ENCODE assay signal across 21 cellular contexts in the genomic region with DNA sequence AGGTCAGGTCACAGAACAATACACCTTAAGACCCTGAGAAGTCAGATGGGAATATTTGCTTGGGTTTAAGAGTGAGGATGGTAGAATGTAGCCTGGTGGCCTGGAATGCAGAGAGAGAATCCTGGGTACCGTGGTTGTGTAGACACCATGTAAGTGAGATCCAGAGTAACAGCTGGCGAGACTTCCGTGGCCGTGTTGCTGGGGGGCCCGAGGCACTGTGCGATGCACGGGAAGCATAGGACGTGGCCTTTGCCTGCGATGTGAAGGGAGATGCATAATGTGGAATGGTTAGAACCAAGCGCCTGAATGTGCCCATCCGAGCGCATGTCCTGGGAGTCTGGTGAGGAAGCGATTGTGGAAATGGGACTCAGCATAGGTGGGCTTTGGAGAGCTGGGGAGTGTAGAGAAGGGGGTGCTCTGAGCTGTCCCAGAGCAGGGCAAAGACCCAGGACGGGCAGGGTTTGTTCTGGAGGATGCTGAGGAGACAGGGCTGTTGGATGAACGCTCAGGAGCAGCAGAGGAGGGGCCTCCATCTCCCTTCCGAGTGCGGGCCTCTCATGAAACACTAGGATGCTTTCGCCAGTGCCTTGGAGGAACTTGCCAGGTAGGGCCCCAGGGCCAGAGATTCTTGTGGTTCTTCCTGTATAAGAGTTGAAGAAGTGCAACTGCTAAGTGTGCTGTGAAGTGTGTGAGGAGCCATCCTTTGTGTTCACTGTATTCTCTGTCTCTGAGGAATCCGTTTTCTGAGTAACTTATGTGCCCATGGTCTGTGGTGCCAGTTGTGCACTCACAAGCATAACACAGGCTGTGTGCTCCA. TPM values are rescaled to one million over a fixed set of nuclear protein-coding genes. Genes with fewer than 3 reads are reported as not detected.
A peak's percentile ranks its signal among the peaks of the same experiment; 100 is the strongest.
DNase-seq lines count a peak whose midpoint lies in the region; ATAC-seq and TF ChIP-seq lines count a peak whose summit lies in the region.
"Had no signal": no experiment of that assay in that cellular context is flagged by ENCODE, and none has a peak within 500 bp of the region (broad histone marks: within the 10 kb centered on the region; RNA-seq: fewer than 3 reads in every experiment).

No MANE protein-coding gene starts in this region.

- ATAC-seq in activated T-cell treated with anti-CD3 and anti-CD28 coated beads, Interleukin-2, amount 50 U/mL, for 4 hours = no peak
- no peak for ATAC-seq in central memory CD8-positive, alpha-beta T cell (replicated peaks; ENCODE audit: extremely low read depth, poor library complexity, severe bottlenecking)
- ATAC-seq in HG03342 (IDR thresholded peaks at IDR 0.05; ENCODE audit: unreplicated experiment) = no peak

- H3K9me3 Mint-ChIP-seq in activated T-cell treated with anti-CD3 and anti-CD28 coated beads, Interleukin-2, amount 50 U/mL, for 24 hours = peaks cover 6% of the 10 kb centered on the region
- H3K9me3 Mint-ChIP-seq in activated T-cell treated with anti-CD3 and anti-CD28 coated beads, Interleukin-2, amount 50 U/mL, for 4 hours = no peaks in the 10 kb centered on the region
- H3K9me3 Mint-ChIP-seq in central memory CD8-positive, alpha-beta T cell = no peaks in the 10 kb centered on the region
- H3K9me3 Mint-ChIP-seq: activated B cell treated with CpG ODN at 0.5 μM for 24 hours, immature natural killer cell had no signal

- no peaks in the 10 kb centered on the region for H3K27me3 Mint-ChIP-seq in activated T-cell treated with anti-CD3 and anti-CD28 coated beads, Interleukin-2, amount 50 U/mL, for 24 hours
- no peaks in the 10 kb centered on the region for H3K27me3 Mint-ChIP-seq in activated T-cell treated with anti-CD3 and anti-CD28 coated beads, Interleukin-2, amount 50 U/mL, for 4 hours (ENCODE audit: low read depth)
- no peaks in the 10 kb centered on the region for H3K27me3 Mint-ChIP-seq in central memory CD8-positive, alpha-beta T cell

- H3K36me3 ChIP-seq in parathyroid adenoma (ENCODE audit: control insufficient read depth, insufficient read depth, low read length) = no peaks in the 10 kb centered on the region
- H3K36me3 ChIP-seq: brain microvascular endothelial cell, vagina had no signal

- H3K27ac ChIP-seq in parathyroid adenoma = peak overlapping the region; percentile 79
- H3K27ac ChIP-seq: brain microvascular endothelial cell, coronary artery, GM23248, HL-60, testis, vagina had no signal

- peak overlapping the region; percentile 32 for H3K27ac Mint-ChIP-seq in activated T-cell treated with anti-CD3 and anti-CD28 coated beads, Interleukin-2, amount 50 U/mL, for 24 hours
- H3K27ac Mint-ChIP-seq in central memory CD8-positive, alpha-beta T cell (ENCODE audit: low read depth) = peak overlapping the region; percentile 44
- H3K27ac Mint-ChIP-seq: activated B cell treated with CpG ODN at 0.5 μM for 24 hours had no signal

- in situ Hi-C loops in G401 (cut with HindIII; ENCODE audit: low sequenced_read_pairs) = no loop called here

- no peak overlapping the region for H3K4me2 ChIP-seq in parathyroid adenoma (ENCODE audit: low read length)

- no peaks in the 10 kb centered on the region for H3K9me3 ChIP-seq in parathyroid adenoma (ENCODE audit: control insufficient read depth, low read length)
- H3K9me3 ChIP-seq: testis, vagina had no signal

- no peaks in the 10 kb centered on the region for H3K27me3 ChIP-seq in parathyroid adenoma (ENCODE audit: control insufficient read depth, insufficient read depth, low read length)
- H3K27me3 ChIP-seq: brain microvascular endothelial cell, testis, vagina had no signal

- H3K9ac ChIP-seq in parathyroid adenoma = no peak overlapping the region
- H3K9ac ChIP-seq: GM23248 had no signal

- no peak overlapping the region for H3K4me3 ChIP-seq in parathyroid adenoma (ENCODE audit: low read depth, low read length)
- H3K4me3 ChIP-seq: coronary artery, GM23248, testis, vagina had no signal

- H2AFZ ChIP-seq in parathyroid adenoma = no peak overlapping the region
- H2AFZ ChIP-seq: GM23248 had no signal

- H3K79me2 ChIP-seq in parathyroid adenoma = peaks cover 27% of the 10 kb centered on the region

- H3K4me3 Mint-ChIP-seq in activated T-cell treated with anti-CD3 and anti-CD28 coated beads, Interleukin-2, amount 50 U/mL, for 24 hours = no peak overlapping the region
- H3K4me3 Mint-ChIP-seq in activated T-cell treated with anti-CD3 and anti-CD28 coated beads, Interleukin-2, amount 50 U/mL, for 4 hours = no peak overlapping the region
- H3K4me3 Mint-ChIP-seq in central memory CD8-positive, alpha-beta T cell = no peak overlapping the region
- H3K4me3 Mint-ChIP-seq: activated B cell treated with CpG ODN at 0.5 μM for 24 hours, CD14-positive monocyte, immature natural killer cell had no signal

- H3K36me3 Mint-ChIP-seq in activated T-cell treated with anti-CD3 and anti-CD28 coated beads, Interleukin-2, amount 50 U/mL, for 24 hours (ENCODE audit: low read depth) = peaks cover 64% of the 10 kb centered on the region
- peaks cover 25% of the 10 kb centered on the region for H3K36me3 Mint-ChIP-seq in activated T-cell treated with anti-CD3 and anti-CD28 coated beads, Interleukin-2, amount 50 U/mL, for 4 hours (ENCODE audit: insufficient read depth)
- H3K36me3 Mint-ChIP-seq in central memory CD8-positive, alpha-beta T cell (ENCODE audit: insufficient read depth) = peaks cover 2% of the 10 kb centered on the region

- peaks cover 76% of the 10 kb centered on the region for H3K4me1 ChIP-seq in parathyroid adenoma

- TF ChIP-seq CTCF in parathyroid adenoma (IDR thresholded peaks at IDR 0.05) = no peak

- H3K4me1 Mint-ChIP-seq in activated T-cell treated with anti-CD3 and anti-CD28 coated beads, Interleukin-2, amount 50 U/mL, for 24 hours (ENCODE audit: low read depth) = peaks cover 87% of the 10 kb centered on the region
- peaks cover 86% of the 10 kb centered on the region for H3K4me1 Mint-ChIP-seq in activated T-cell treated with anti-CD3 and anti-CD28 coated beads, Interleukin-2, amount 50 U/mL, for 4 hours (ENCODE audit: low read depth)
- peaks cover 86% of the 10 kb centered on the region for H3K4me1 Mint-ChIP-seq in central memory CD8-positive, alpha-beta T cell
- H3K4me1 Mint-ChIP-seq: activated B cell treated with CpG ODN at 0.5 μM for 24 hours had no signal

- no peak for DNase-seq in activated T-cell treated with anti-CD3 and anti-CD28 coated beads, Interleukin-2, amount 50 U/mL, for 24 hours
- DNase-seq in activated T-cell treated with anti-CD3 and anti-CD28 coated beads, Interleukin-2, amount 50 U/mL, for 4 hours = no peak
- DNase-seq in G401 (ENCODE audit: low spot score) = peak; percentile 39
- DNase-seq in central memory CD8-positive, alpha-beta T cell (ENCODE audit: low spot score in 2 of 2) = no peak
- DNase-seq in NCI-H2081 (lab: John Stamatoyannopoulos, UW) = no peak
- DNase-seq in 8988T = no peak
- DNase-seq: activated B cell treated with CpG ODN at 0.5 μM for 24 hours; activated naive CD4-positive, alpha-beta T cell treated with Interleukin-2 at 50 U/mL for 16 hours; brain microvascular endothelial cell; GM23248; immature natural killer cell; NCI-H2107; NCI-H510A treated with DMSO at 0.1 percent for 48 hours; right cardiac atrium; testis had no signal

RNA-seq across cellular contexts. Expression of a gene that starts 7.1 kb away (rescaled TPM):
- 10 to 100 TPM; 13.7 to 25.6 (median 18.9) TPM for total RNA-seq in activated T-cell treated with anti-CD3 and anti-CD28 coated beads, Interleukin-2, amount 50 U/mL, for 4 hours
- total RNA-seq in G401 (2014; rRNA removed; shearing (Covaris generic)) = 3.3 and 13.4 TPM in 2 replicates

RNA-seq across cellular contexts. Expression of a gene that starts 46.7 kb away (rescaled TPM):
- 1 to 10 TPM; 2.8 to 4.3 (median 3.3) TPM for total RNA-seq in activated T-cell treated with anti-CD3 and anti-CD28 coated beads, Interleukin-2, amount 50 U/mL, for 4 hours
- not detected in 2 replicates for total RNA-seq in G401 (2014; rRNA removed; shearing (Covaris generic))
- total RNA-seq: GM23248 had no signal

RNA-seq across cellular contexts. Expression of a gene that starts 58.6 kb away (rescaled TPM):
- 1 to 10 TPM; 2.5 to 4.2 (median 3.2) TPM for total RNA-seq in activated T-cell treated with anti-CD3 and anti-CD28 coated beads, Interleukin-2, amount 50 U/mL, for 4 hours
- not detected in 2 replicates for total RNA-seq in G401 (2014; rRNA removed; shearing (Covaris generic))
- total RNA-seq: GM23248 had no signal
